35 cellular contexts compared by ENCODE assay signal in genomic region chr21:35512321-35512720, GRCh38.
DNase-seq lines count a peak whose midpoint lies in the region; ATAC-seq and TF ChIP-seq lines count a peak whose summit lies in the region.
"Had no signal": no experiment of that assay in that cellular context is flagged by ENCODE, and none has a peak within 500 bp of the region (broad histone marks: within the 10 kb centered on the region; RNA-seq: fewer than 3 reads in every experiment).

No MANE protein-coding gene starts in this region.

- H3K23ac ChIP-seq in IMR-90 (ENCODE audit: low read depth, low read length) (no peak overlapping the region), mesenchymal stem cell (ENCODE audit: low read length in 2 of 2) (no peak overlapping the region)

- ATAC-seq in IMR-90 (ENCODE audit: low read depth) (no peak), GM18498 (IDR thresholded peaks at IDR 0.05; ENCODE audit: unreplicated experiment) (no peak)
- ATAC-seq: GM23338; heart right ventricle; K562; stimulated activated memory B cell treated with anti-CD40 and anti-IgM and Interleukin-4, amounts not matched to agents 10 μg/mL and 1 μg/mL and 100 μg/mL, for 72 hours had no signal

- no peak overlapping the region for H2AK9ac ChIP-seq in IMR-90 (replicated peaks; ENCODE audit: low read depth, low read length, poor library complexity)

- H3K14ac ChIP-seq in IMR-90 (replicated peaks; ENCODE audit: low read depth, low read length) (0 out of 2 replicates have a peak overlapping the region, but pooled peaks have one; percentile 10), mesenchymal stem cell (ENCODE audit: low read length in 2 of 2) (no peak overlapping the region)

- no peaks in the 10 kb centered on the region for H3K9me3 ChIP-seq in IMR-90 (ENCODE audit: control insufficient read depth, insufficient read depth, low read length)
- H3K9me3 ChIP-seq in mesenchymal stem cell (ENCODE audit: control insufficient read depth, low read length), result no peaks in the 10 kb centered on the region
- H3K9me3 ChIP-seq: heart right ventricle, neutrophil, Peyer's patch, sigmoid colon had no signal

- H3K9me1 ChIP-seq in IMR-90 (ENCODE audit: insufficient read depth, low read length), result peaks cover 5% of the 10 kb centered on the region; the same call in 1 of the 2 replicates

- no peak overlapping the region for H2BK20ac ChIP-seq in IMR-90 (ENCODE audit: low read depth, low read length)

- no peaks in the 10 kb centered on the region for H3K27me3 ChIP-seq in IMR-90 (ENCODE audit: control insufficient read depth, insufficient read depth, low read length)
- peaks cover 0 to 4% of the 10 kb centered on the region in 2 experiments for H3K27me3 ChIP-seq in mesenchymal stem cell (ENCODE audit: control insufficient read depth in 1 of 2, insufficient read depth in 1 of 2, low read length in 2 of 2)
- H3K27me3 ChIP-seq: neutrophil, Peyer's patch had no signal

- TF ChIP-seq RAD21 in IMR-90 (IDR thresholded peaks at IDR 0.05; ENCODE audit: low read length), result no peak

- H2BK12ac ChIP-seq in mesenchymal stem cell (ENCODE audit: low read length in 2 of 2), result no peak overlapping the region

- H2BK15ac ChIP-seq in IMR-90 (ENCODE audit: low read depth, low read length), result no peak overlapping the region
- no peak overlapping the region for H2BK15ac ChIP-seq in mesenchymal stem cell (ENCODE audit: low read depth, poor library complexity, severe bottlenecking)

- H3K9ac ChIP-seq in IMR-90 (ENCODE audit: low read depth, low read length) (no peak overlapping the region), mesenchymal stem cell (ENCODE audit: low read length) (peak overlapping the region; percentile 23)

- POLR2A ChIA-PET in IMR-90 (lab: Charles Lee; ENCODE audit: unreplicated experiment), result no interaction called here

- intact Hi-C loops in IMR-90 (cut with micrococcal nuclease), result loop anchor here (10.0 kb wide), 1 partner anchor 62 kb away; no protein-coding TSS in a partner anchor
- intact Hi-C loops in cardiac septum (cut with DNase I), result no loop called here

- WGBS in IMR-90 (ENCODE audit: extremely low coverage in 2 of 2, insufficient read length in 1 of 2), 2 experiments, result no CpG with 5 or more reads among the region's 1 CpG
- no CpG with 5 or more reads among the region's 1 CpG for WGBS in mesenchymal stem cell

- peaks cover 8% of the 10 kb centered on the region for H3K4me1 ChIP-seq in IMR-90 (ENCODE audit: control insufficient read depth, insufficient read depth, low read length)
- H3K4me1 ChIP-seq in mesenchymal stem cell (ENCODE audit: control insufficient read depth, insufficient read depth, low read depth, low read length), result no peaks in the 10 kb centered on the region
- H3K4me1 ChIP-seq: Peyer's patch had no signal

- no peak overlapping the region for H2AK5ac ChIP-seq in IMR-90 (ENCODE audit: low read depth, low read length)
- H2AK5ac ChIP-seq in mesenchymal stem cell (ENCODE audit: low read length, severe bottlenecking), result no peak overlapping the region

- TF ChIP-seq CTCF in IMR-90 (conservative IDR thresholded peaks at IDR 0.05; ENCODE audit: low read depth, low read length), result no peak

- H4K8ac ChIP-seq in IMR-90 (ENCODE audit: low read depth in 2 of 2, low read length in 2 of 2) (no peak overlapping the region), mesenchymal stem cell (ENCODE audit: low read length) (no peak overlapping the region)

- no peak overlapping the region for H3K4me2 ChIP-seq in IMR-90 (ENCODE audit: low read depth, low read length)
- H3K4me2 ChIP-seq in mesenchymal stem cell (ENCODE audit: low read length, poor library complexity, severe bottlenecking), result no peak overlapping the region
- H3K4me2 ChIP-seq: GM23338 had no signal

- BruUV-seq in IMR-90 (replicated peaks; lab: Mats Ljungman, UMichigan), result no TSS peak

- H3K27ac ChIP-seq in IMR-90 (ENCODE audit: insufficient read depth, low read length) (no peak overlapping the region), mesenchymal stem cell (ENCODE audit: low read length, poor library complexity, severe bottlenecking) (no peak overlapping the region)
- H3K27ac ChIP-seq: heart right ventricle, neutrophil, Peyer's patch, sigmoid colon, WERI-Rb-1 had no signal

- H3K4ac ChIP-seq in IMR-90 (ENCODE audit: low read depth, low read length), result no peak overlapping the region
- H3K4ac ChIP-seq in mesenchymal stem cell (ENCODE audit: low read depth in 1 of 2, low read length in 2 of 2), result no peak overlapping the region

- no peaks in the 10 kb centered on the region for H3K36me3 ChIP-seq in IMR-90 (ENCODE audit: control insufficient read depth, insufficient read depth, low read length)
- H3K36me3 ChIP-seq in mesenchymal stem cell (ENCODE audit: control insufficient read depth in 1 of 2, insufficient read depth in 2 of 2, low read depth in 1 of 2, low read length in 2 of 2), result no peaks in the 10 kb centered on the region
- H3K36me3 ChIP-seq: heart right ventricle, neutrophil, Peyer's patch, sigmoid colon, WERI-Rb-1 had no signal

- H3K56ac ChIP-seq in IMR-90 (ENCODE audit: extremely low read depth, insufficient read depth, low read length), result no peak overlapping the region

- DNase-seq in AG20443 (ENCODE audit: low spot score) (peak; percentile 27), IMR-90 (peak; percentile 31), amniotic epithelial cell (ENCODE audit: low read depth) (peak; percentile 73), mesenchymal stem cell (peak; percentile 57), cardiac septum (ENCODE audit: low spot score) (no peak), NCI-H748 (lab: John Stamatoyannopoulos, UW; ENCODE audit: unreplicated experiment) (no peak)
- no peak for DNase-seq in stimulated activated CD4-positive, alpha-beta T cell treated with anti-CD3 and anti-CD28 coated beads, Interleukin-1b, Interleukin-23, amount 100 ng/mL, for 48 hours
- DNase-seq: activated CD4-positive, alpha-beta T cell treated with anti-CD3 and anti-CD28 coated beads, Interleukin-2, amount 10 ng/mL, durations not matched to agents 24 days and 14 days; activated CD8-positive, alpha-beta memory T cell treated with anti-CD3 and anti-CD28 coated beads for 24 hours; activated effector memory CD4-positive, alpha-beta T cell treated with Interleukin-2 at 50 U/mL for 16 hours; activated naive CD8-positive, alpha-beta T cell treated with anti-CD3 and anti-CD28 coated beads, Interleukin-2, amount 10 ng/mL, durations not matched to agents 7 days and 5 days; central memory CD4-positive, alpha-beta T cell; cortex of kidney; DMS79; effector memory CD4-positive, alpha-beta T cell; erythroblast; foreskin melanocyte; heart right ventricle; midbrain; naive B cell; NCI-H1417; NCI-H2029 treated with DMSO at 0.1 percent for 48 hours; NCI-H526; Peyer's patch; SHP77 treated with DMSO at 0.1 percent for 48 hours; sigmoid colon; stimulated activated CD4-positive, alpha-beta T cell treated with anti-CD3 and anti-CD28 coated beads, Interleukin-15, amount 100 ng/mL, for 24 hours; substantia nigra; SW 1271; WERI-Rb-1 had no signal

- H2BK120ac ChIP-seq in IMR-90 (ENCODE audit: low read depth, low read length) (no peak overlapping the region), mesenchymal stem cell (ENCODE audit: low read depth, low read length) (no peak overlapping the region)

- H3K18ac ChIP-seq in IMR-90 (ENCODE audit: low read depth, low read length) (no peak overlapping the region), mesenchymal stem cell (ENCODE audit: low read depth in 1 of 2, low read length in 2 of 2) (no peak overlapping the region)

- in situ Hi-C loops in IMR-90 (cut with MboI; ENCODE audit: low sequenced_read_pairs), result no loop called here

- no peak overlapping the region for H3K4me3 ChIP-seq in IMR-90 (ENCODE audit: insufficient read depth, low read depth, low read length)
- H3K4me3 ChIP-seq in mesenchymal stem cell (ENCODE audit: insufficient read depth in 1 of 2, low read depth in 1 of 2, low read length in 2 of 2), result no peak overlapping the region
- H3K4me3 ChIP-seq: GM23338, heart right ventricle, K562, Peyer's patch, sigmoid colon had no signal

- H2BK5ac ChIP-seq in IMR-90 (ENCODE audit: low read depth, low read length, poor library complexity, severe bottlenecking) (no peak overlapping the region), mesenchymal stem cell (ENCODE audit: low read depth, low read length, poor library complexity, severe bottlenecking) (no peak overlapping the region)

- H4K91ac ChIP-seq in IMR-90 (ENCODE audit: insufficient read depth, low read depth, low read length), result no peak overlapping the region
- H4K91ac ChIP-seq in mesenchymal stem cell (ENCODE audit: low read length), result no peak overlapping the region

- dilution Hi-C loops in IMR-90 (cut with HindIII; ENCODE audit: low sequenced_read_pairs, unreplicated experiment), result no loop called here

- H3K79me1 ChIP-seq in IMR-90 (ENCODE audit: low read depth in 1 of 2, low read length in 2 of 2), result no peaks in the 10 kb centered on the region
- no peaks in the 10 kb centered on the region for H3K79me1 ChIP-seq in mesenchymal stem cell (replicated peaks; ENCODE audit: low read length, poor library complexity, severe bottlenecking)

- TF ChIP-seq POLR2A in IMR-90 (IDR thresholded peaks at IDR 0.05; ENCODE audit: low read depth, low read length), result no peak

- CTCF ChIA-PET in IMR-90 (lab: Yijun Ruan, JAX), result interaction anchor here (0.6 kb wide), 2 partner anchors 15 to 819 kb away, joined by 3 read pairs; no protein-coding TSS in a partner anchor

- no peak overlapping the region for H4K5ac ChIP-seq in IMR-90 (ENCODE audit: low read depth, low read length)

- no peaks in the 10 kb centered on the region for H4K20me1 ChIP-seq in IMR-90 (ENCODE audit: insufficient read depth, low read length)

- no peak overlapping the region for H2AFZ ChIP-seq in IMR-90 (replicated peaks; ENCODE audit: low read length, poor library complexity)
- H2AFZ ChIP-seq in mesenchymal stem cell (ENCODE audit: low read depth, low read length), result no peak overlapping the region
- H2AFZ ChIP-seq: GM23338 had no signal

TF ChIP-seq in IMR-90, 13 proteins besides CTCF, POLR2A, EP300 and RAD21 (continues in another document):
- TF ChIP-seq SMC3 (IDR thresholded peaks at IDR 0.05; ENCODE audit: low read depth, low read length), result no peak
- no peak for TF ChIP-seq MXI1 (IDR thresholded peaks at IDR 0.05; ENCODE audit: borderline replicate concordance, low read depth, low read length)
- TF ChIP-seq CHD1 (IDR thresholded peaks at IDR 0.05; ENCODE audit: low read depth, low read length), result no peak
- TF ChIP-seq USF2 (IDR thresholded peaks at IDR 0.05; ENCODE audit: low read depth, low read length), result no peak
- TF ChIP-seq NFE2L2 (IDR thresholded peaks at IDR 0.05; ENCODE audit: low read depth, low read length), result no peak
- TF ChIP-seq RCOR1 (IDR thresholded peaks at IDR 0.05; ENCODE audit: insufficient replicate concordance, low read length), result no peak
- no peak for TF ChIP-seq FOS (IDR thresholded peaks at IDR 0.05; ENCODE audit: low read depth, low read length)
- TF ChIP-seq BHLHE40 (IDR thresholded peaks at IDR 0.05; ENCODE audit: low read depth, low read length), result no peak

Comparison
In these comparisons a context has a peak if more than half of its experiments do, and no peak if none do; other contexts are left out.
1. DNase-seq: peak in AG20443 (single experiment), IMR-90 (single experiment), amniotic epithelial cell (single experiment) and mesenchymal stem cell (single experiment); none in stimulated activated CD4-positive, alpha-beta T cell treated with anti-CD3 and anti-CD28 coated beads, Interleukin-1b, Interleukin-23, amount 100 ng/mL, for 48 hours (single experiment), cardiac septum (single experiment) and NCI-H748 (single experiment).